11 cellular contexts compared by ENCODE assay signal in genomic region chr17:47987240-47987835, GRCh38. TPM values are rescaled to one million over a fixed set of nuclear protein-coding genes. Genes with fewer than 3 reads are reported as not detected.
A peak's percentile ranks its signal among the peaks of the same experiment; 100 is the strongest.
DNase-seq lines count a peak whose midpoint lies in the region; ATAC-seq, FAIRE-seq and TF ChIP-seq lines count a peak whose summit lies in the region.
"Had no signal": no experiment of that assay in that cellular context is flagged by ENCODE, and none has a peak within 500 bp of the region (broad histone marks: within the 10 kb centered on the region; RNA-seq: fewer than 3 reads in every experiment).

No MANE protein-coding gene starts in this region.

- H3K27ac Mint-ChIP-seq in CD8-positive, alpha-beta T cell: no peak overlapping the region

- H3K9me3 ChIP-seq in CD8-positive, alpha-beta T cell (ENCODE audit: low read length): no peaks in the 10 kb centered on the region

- no peak for TF ChIP-seq CTCF in CD8-positive, alpha-beta T cell (IDR thresholded peaks at IDR 0.05)

- intact Hi-C loops in CD8-positive, alpha-beta T cell (cut with DNase I, micrococcal nuclease): no loop called here

- CTCF ChIA-PET in CD8-positive, alpha-beta T cell (lab: Charles Lee): interaction anchor here (1.3 to 1.5 kb wide), 2 partner anchors 9 to 10 kb away, joined by 3 to 4 read pairs; no protein-coding TSS in a partner anchor

- H3K4me3 ChIP-seq in CD8-positive, alpha-beta T cell (ENCODE audit: low read depth, low read length): no peak overlapping the region

- FAIRE-seq in urothelium cell line (lab: Jason Lieb, UNC): no peak

- no peaks in the 10 kb centered on the region for H3K4me1 Mint-ChIP-seq in CD8-positive, alpha-beta T cell (ENCODE audit: low read depth)

- H3K4me3 Mint-ChIP-seq in CD8-positive, alpha-beta T cell: no peak overlapping the region

- H3K27ac ChIP-seq in CD8-positive, alpha-beta T cell (ENCODE audit: low read depth, low read length): no peak overlapping the region

- no peaks in the 10 kb centered on the region for H3K27me3 ChIP-seq in CD8-positive, alpha-beta T cell (ENCODE audit: insufficient read depth, low read length)

- in situ Hi-C loops in Caki2 (cut with HindIII; ENCODE audit: low pct_unique_long_range_greater_than_20kb, low sequenced_read_pairs): no loop called here

- no peaks in the 10 kb centered on the region for H3K9me3 Mint-ChIP-seq in CD8-positive, alpha-beta T cell

- peaks cover 24% of the 10 kb centered on the region for H3K36me3 Mint-ChIP-seq in CD8-positive, alpha-beta T cell

- no peaks in the 10 kb centered on the region for H3K4me1 ChIP-seq in CD8-positive, alpha-beta T cell (ENCODE audit: insufficient read depth, low read length)

- H3K36me3 ChIP-seq in CD8-positive, alpha-beta T cell (ENCODE audit: insufficient read depth, low read length): peaks cover 5% of the 10 kb centered on the region

- DNase-seq in Caki2 (ENCODE audit: low read depth) (peak; percentile 30), NCI-H146 (lab: John Stamatoyannopoulos, UW) (peak; percentile 77), cerebellum (ENCODE audit: low spot score) (peak; percentile 9), myocyte (ENCODE audit: low read depth) (peak; percentile 78), urothelium cell line (ENCODE audit: low spot score) (no peak), germinal center (ENCODE audit: low spot score) (no peak)
- no peak for DNase-seq in stimulated activated CD4-positive, alpha-beta T cell treated with anti-CD3 and anti-CD28 coated beads, Interleukin-12 subunit alpha, Interleukin-12 subunit beta, amount 100 ng/mL, for 4 hours
- no peak for DNase-seq in CD8-positive, alpha-beta T cell
- DNase-seq: activated naive CD4-positive, alpha-beta T cell treated with Interleukin-2 at 50 U/mL for 16 hours had no signal

- no peaks in the 10 kb centered on the region for H3K27me3 Mint-ChIP-seq in CD8-positive, alpha-beta T cell (ENCODE audit: low read depth)

- POLR2A ChIA-PET in CD8-positive, alpha-beta T cell (lab: Charles Lee): no interaction called here

- no peak for ATAC-seq in CD8-positive, alpha-beta T cell

RNA-seq across cellular contexts. Expression of gene CDK5RAP3, which starts 16.4 kb away (rescaled TPM):
- total RNA-seq in Caki2 (2014; rRNA removed; shearing (Covaris generic); ENCODE audit: low replicate concordance): 89.8 and 102 TPM in 2 replicates
- total RNA-seq in cerebellum (80.0 TPM), myocyte (105 and 148 TPM in 2 replicates)
- polyA plus RNA-seq in myocyte (2012): 112 TPM
- total RNA-seq in CD8-positive, alpha-beta T cell: 100 to 1,000 TPM; 220 to 231 TPM

RNA-seq across cellular contexts. Expression of gene PRR15L, which starts 29.7 kb away (rescaled TPM):
- total RNA-seq in Caki2 (2014; rRNA removed; shearing (Covaris generic); ENCODE audit: low replicate concordance): not detected in 2 replicates
- total RNA-seq in cerebellum (not detected), myocyte (not detected in 2 replicates)
- polyA plus RNA-seq in myocyte (2012): 0.05 TPM
- total RNA-seq in CD8-positive, alpha-beta T cell: not detected
- total RNA-seq: G401; T-helper 1 cell treated with Interleukin-12 subunit alpha and Interleukin-12 subunit beta and Interleukin-4 antibody, amounts not matched to agents 30 ng/mL and 1 ng/mL, for 36 hours had no signal

RNA-seq across cellular contexts. Expression of gene PNPO, which starts 46.0 kb away (rescaled TPM):
- total RNA-seq in Caki2 (2014; rRNA removed; shearing (Covaris generic); ENCODE audit: low replicate concordance): 77.0 and 96.8 TPM in 2 replicates
- total RNA-seq in cerebellum (6.1 TPM), myocyte (29.3 and 43.5 TPM in 2 replicates)
- 12.8 TPM for polyA plus RNA-seq in myocyte (2012)
- total RNA-seq in CD8-positive, alpha-beta T cell: 1 to 10 TPM; 5.7 to 5.8 TPM

RNA-seq across cellular contexts. Expression of gene COPZ2, which starts 50.3 kb away (rescaled TPM):
- total RNA-seq in Caki2 (2014; rRNA removed; shearing (Covaris generic); ENCODE audit: low replicate concordance): not detected in 2 replicates
- 2.9 TPM for total RNA-seq in cerebellum
- total RNA-seq in myocyte: 45.8 and 57.6 TPM in 2 replicates
- polyA plus RNA-seq in myocyte (2012): 298 TPM
- under 1 TPM; 0.57 to 0.92 TPM for total RNA-seq in CD8-positive, alpha-beta T cell
- total RNA-seq: G401 had no signal

Comparison
In these comparisons a context has a peak if more than half of its experiments do, and no peak if none do; other contexts are left out.
1. DNase-seq: peak in Caki2 (single experiment), NCI-H146 (single experiment), cerebellum (single experiment) and myocyte (single experiment); none in stimulated activated CD4-positive, alpha-beta T cell treated with anti-CD3 and anti-CD28 coated beads, Interleukin-12 subunit alpha, Interleukin-12 subunit beta, amount 100 ng/mL, for 4 hours (single experiment), CD8-positive, alpha-beta T cell (0 of 7), urothelium cell line (single experiment) and germinal center (single experiment).